In the genomic region with DNA sequence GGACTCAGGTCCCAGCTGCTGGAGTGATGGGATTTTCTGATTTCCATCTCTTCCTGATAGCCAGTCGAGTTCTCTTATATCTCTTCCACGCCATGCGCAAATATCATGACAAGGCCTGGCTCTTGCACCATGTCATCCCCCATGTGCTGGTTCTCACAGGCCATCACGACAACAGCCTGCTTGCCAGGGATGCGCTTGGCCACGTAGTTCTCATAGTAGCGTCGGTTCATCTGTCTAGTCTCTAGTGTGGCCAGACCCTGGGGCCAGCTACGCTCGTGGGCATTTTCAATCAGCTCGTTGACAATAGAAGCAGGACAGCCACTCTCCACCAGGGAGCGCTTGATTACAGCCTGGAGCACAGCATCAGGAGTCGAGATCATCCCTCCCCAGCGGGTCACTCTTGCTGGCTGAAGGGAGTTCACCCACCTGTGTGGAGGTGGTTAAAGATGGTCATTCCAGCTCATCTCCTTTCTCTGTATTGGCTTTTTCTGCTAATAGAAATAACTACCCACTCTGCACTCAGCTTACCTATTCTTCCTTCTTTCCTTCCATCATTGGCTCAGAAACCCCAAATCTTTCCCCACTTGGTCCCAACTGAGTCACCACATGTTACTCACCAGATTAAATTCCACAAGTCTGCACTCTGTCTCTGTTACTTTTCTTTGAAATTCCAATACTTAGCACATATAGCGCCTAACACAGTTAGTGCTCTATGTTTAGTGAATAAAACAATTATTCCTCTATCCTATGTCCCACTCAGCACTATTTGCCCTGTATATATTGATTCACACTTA, we compare ENCODE assay signal across 9 cellular contexts. TPM values are rescaled to one million over a fixed set of nuclear protein-coding genes. Genes with fewer than 3 reads are reported as not detected.
DNase-seq lines count a peak whose midpoint lies in the region; ATAC-seq and TF ChIP-seq lines count a peak whose summit lies in the region.
"Had no signal": no experiment of that assay in that cellular context is flagged by ENCODE, and none has a peak within 500 bp of the region (broad histone marks: within the 10 kb centered on the region; RNA-seq: fewer than 3 reads in every experiment).

No MANE protein-coding gene starts in this region.

- H3K4me1 Mint-ChIP-seq in Caco-2 (ENCODE audit: low read depth, unreplicated experiment) (no peaks in the 10 kb centered on the region), HFFc6 (ENCODE audit: low read depth) (peaks cover 31% of the 10 kb centered on the region)

- TF ChIP-seq CTCF in Caco-2 (IDR thresholded peaks at IDR 0.05; ENCODE audit: insufficient read depth in 1 of 2, low read depth in 1 of 2, low read length in 1 of 2, severe bottlenecking in 1 of 2, unreplicated experiment in 1 of 2) (peak; percentile 61 to 78), HFFc6 (IDR thresholded peaks at IDR 0.05) (peak; percentile 77)

- H3K9me3 Mint-ChIP-seq in Caco-2 (ENCODE audit: unreplicated experiment) (no peaks in the 10 kb centered on the region), HFFc6 (no peaks in the 10 kb centered on the region)
- H3K9me3 Mint-ChIP-seq: T-helper 1 cell treated with Interleukin-12 subunit alpha and Interleukin-12 subunit beta and Interleukin-4 antibody, amounts not matched to agents 30 μg/mL and 1 μg/mL, for 36 hours had no signal

- POLR2A ChIA-PET in Caco-2 (lab: Charles Lee): interaction anchor here (1.0 to 2.2 kb wide), 2 partner anchors 15 to 17 kb away, joined by 5 to 19 read pairs; a partner anchor contains a TSS

- H3K27me3 Mint-ChIP-seq in Caco-2 (ENCODE audit: insufficient read depth, unreplicated experiment) (no peaks in the 10 kb centered on the region), HFFc6 (ENCODE audit: insufficient read depth) (peaks cover 4% of the 10 kb centered on the region)

- H3K4me3 Mint-ChIP-seq in Caco-2 (ENCODE audit: unreplicated experiment) (no peak overlapping the region), HFFc6 (no peak overlapping the region)
- H3K4me3 Mint-ChIP-seq: T-helper 1 cell treated with Interleukin-12 subunit alpha and Interleukin-12 subunit beta and Interleukin-4 antibody, amounts not matched to agents 30 μg/mL and 1 μg/mL, for 36 hours had no signal

- no peak overlapping the region for H3K4me3 ChIP-seq in Caco-2 (ENCODE audit: low read depth, low read length)

- no peaks in the 10 kb centered on the region for H3K4me1 ChIP-seq in Caco-2

- no peaks in the 10 kb centered on the region for H3K27me3 ChIP-seq in Caco-2 (replicated peaks; ENCODE audit: control insufficient read depth, insufficient read depth, low read length)

- no peak for ATAC-seq in GM21825 (IDR thresholded peaks at IDR 0.05; ENCODE audit: unreplicated experiment)

- peaks cover 2% of the 10 kb centered on the region; the same call in 1 of the 2 replicates for H3K36me3 ChIP-seq in Caco-2 (ENCODE audit: control insufficient read depth, insufficient read depth, low read length)

- DNase-seq in Caco-2 (peak; percentile 72 to 77), HFFc6 (peak; percentile 39), T-helper 9 cell (peak; percentile 16), ecto neural progenitor cell (ENCODE audit: low spot score) (peak; percentile 81), myocyte (ENCODE audit: low read depth) (peak; percentile 46), midbrain (lab: John Stamatoyannopoulos, UW) (no peak), GM19240 (ENCODE audit: insufficient read length, low spot score) (no peak)

- H3K27ac Mint-ChIP-seq in Caco-2 (ENCODE audit: unreplicated experiment) (no peak overlapping the region), HFFc6 (peak overlapping the region; percentile 50)
- H3K27ac Mint-ChIP-seq: T-helper 1 cell treated with Interleukin-12 subunit alpha and Interleukin-12 subunit beta and Interleukin-4 antibody, amounts not matched to agents 30 μg/mL and 1 μg/mL, for 36 hours had no signal

- no peaks in the 10 kb centered on the region for H3K9me3 ChIP-seq in Caco-2

- intact Hi-C loops in Caco-2 (cut with micrococcal nuclease; ENCODE audit: unreplicated experiment): loop anchor here (1.0 kb wide), 1 partner anchor 18 kb away; a partner anchor contains a TSS

- H3K36me3 Mint-ChIP-seq in Caco-2 (ENCODE audit: insufficient read depth, unreplicated experiment) (peaks cover 70% of the 10 kb centered on the region), HFFc6 (ENCODE audit: low read depth) (peaks cover 46% of the 10 kb centered on the region)

- CTCF ChIA-PET in Caco-2 (lab: Charles Lee): interaction anchor here (0.6 to 4.6 kb wide), 15 partner anchors 9 to 88 kb away, joined by 3 to 61 read pairs (median 4); a partner anchor contains a TSS

- no TSS peak for BruUV-seq in Caco-2 (replicated peaks; lab: Mats Ljungman, UMichigan)

RNA-seq across cellular contexts. Expression of a gene that starts 15.2 kb away (rescaled TPM):
- total RNA-seq in Caco-2 (2022): 48.0 and 53.4 TPM in 2 replicates
- total RNA-seq in HFFc6 (2021; fragmentation: NEBNext Ultra II Directional; extraction: Animal tissue kit (Norgen Biotek cat#: 25700)): 100 to 1,000 TPM in 1 of 6 experiments, 10 to 100 TPM in 5; 65.9 to 103 (median 71.2) TPM
- total RNA-seq in myocyte: 90.4 and 121 TPM in 2 replicates
- 87.8 TPM for polyA plus RNA-seq in myocyte (2012)

RNA-seq across cellular contexts. Expression of a gene that starts 17.3 kb away (rescaled TPM):
- total RNA-seq in Caco-2 (2022) (89.1 and 94.8 TPM in 2 replicates), myocyte (75.8 and 80.0 TPM in 2 replicates)
- total RNA-seq in HFFc6 (2021; fragmentation: NEBNext Ultra II Directional; extraction: Animal tissue kit (Norgen Biotek cat#: 25700)): 10 to 100 TPM; 72.1 to 99.8 (median 87.1) TPM
- polyA plus RNA-seq in myocyte (2012): 57.0 TPM

RNA-seq across cellular contexts. Expression of a gene that starts 17.6 kb away (rescaled TPM):
- total RNA-seq in Caco-2 (2022): 32.1 and 37.7 TPM in 2 replicates
- 10 to 100 TPM; 46.8 to 53.6 (median 49.4) TPM for total RNA-seq in HFFc6 (2021; fragmentation: NEBNext Ultra II Directional; extraction: Animal tissue kit (Norgen Biotek cat#: 25700))
- total RNA-seq in myocyte: 29.2 and 32.0 TPM in 2 replicates
- polyA plus RNA-seq in myocyte (2012): 44.5 TPM

RNA-seq across cellular contexts. Expression of a gene that starts 23.3 kb away (rescaled TPM):
- total RNA-seq in Caco-2 (2022) (83.1 and 110 TPM in 2 replicates), myocyte (not detected in 2 replicates)
- total RNA-seq in HFFc6 (2021; fragmentation: NEBNext Ultra II Directional; extraction: Animal tissue kit (Norgen Biotek cat#: 25700)): under 1 TPM in 1 of 6 experiments, not detected in 5; 0.10 TPM
- 0.15 TPM for polyA plus RNA-seq in myocyte (2012)

RNA-seq across cellular contexts. Expression of a gene that starts 48.4 kb away (rescaled TPM):
- total RNA-seq in Caco-2 (2022) (960 and 1,174 TPM in 2 replicates), myocyte (883 and 1,119 TPM in 2 replicates)
- 1,000 to 10,000 TPM; 2,668 to 3,384 (median 3,141) TPM for total RNA-seq in HFFc6 (2021; fragmentation: NEBNext Ultra II Directional; extraction: Animal tissue kit (Norgen Biotek cat#: 25700))
- polyA plus RNA-seq in myocyte (2012): 3,503 TPM

Comparison
In these comparisons a context has a peak if more than half of its experiments do, and no peak if none do; other contexts are left out.
1. DNase-seq: peak in Caco-2 (2 of 2), HFFc6 (single experiment), T-helper 9 cell (single experiment), ecto neural progenitor cell (single experiment) and myocyte (single experiment); none in midbrain (single experiment) and GM19240 (single experiment).